ENCODE assay signal across 8 cellular contexts in genomic region chr3:47475570-47476329, GRCh38. TPM values are rescaled to one million over a fixed set of nuclear protein-coding genes. Genes with fewer than 3 reads are reported as not detected.
DNase-seq lines count a peak whose midpoint lies in the region; ATAC-seq, FAIRE-seq and TF ChIP-seq lines count a peak whose summit lies in the region.

Gene SCAP, minus strand, starts transcription at chr3:47475941. Its CDS starts 32,948 bp downstream, at chr3:47442993.

- ATAC-seq in GM18499 (IDR thresholded peaks at IDR 0.05; ENCODE audit: insufficient read depth, unreplicated experiment) (peak; percentile 83), HG02870 (IDR thresholded peaks at IDR 0.05; ENCODE audit: unreplicated experiment) (peak; percentile 88)

- peak; percentile 94 for FAIRE-seq in urothelium cell line (lab: Jason Lieb, UNC)

- H3K27ac ChIP-seq in angular gyrus (ENCODE audit: low read depth, low read length) (peak within 1 kb of the TSS; percentile 93), right atrium auricular region (peak within 1 kb of the TSS; percentile 84 to 86)

- H3K4me3 ChIP-seq in right atrium auricular region = peak within 1 kb of the TSS; percentile 69 to 77

- H3K36me3 ChIP-seq in right atrium auricular region = no peaks in the 10 kb centered on the region

- peaks cover 0 to 27% of the 10 kb centered on the region in 2 donors for H3K4me1 ChIP-seq in right atrium auricular region

- no peaks in the 10 kb centered on the region for H3K27me3 ChIP-seq in right atrium auricular region

- no peaks in the 10 kb centered on the region for H3K9me3 ChIP-seq in right atrium auricular region

- peak; percentile 4 for DNase-seq in NCI-H1436 treated with DMSO at 0.1 percent for 48 hours (lab: John Stamatoyannopoulos, UW)
- peak; percentile 92 to 96 (median 94) for DNase-seq in T-helper 2 cell
- peak; percentile 94 for DNase-seq in right atrium auricular region (ENCODE audit: low spot score)
- DNase-seq in pulmonary artery endothelial cell (ENCODE audit: low read depth, low spot score) = peak; percentile 17
- DNase-seq in urothelium cell line (ENCODE audit: low spot score) = peak; percentile 97

- peak; percentile 87 to 97 for TF ChIP-seq CTCF in right atrium auricular region (IDR thresholded peaks at IDR 0.05)

RNA-seq across cellular contexts. Expression of gene SCAP, which starts in this region (rescaled TPM):
- total RNA-seq in right atrium auricular region (10 to 100 TPM; 46.5 to 57.3 TPM), pulmonary artery endothelial cell (44.4 and 69.7 TPM in 2 replicates)

Comparison
In these comparisons a context has a peak if more than half of its experiments do, and no peak if none do; other contexts are left out.
1. Peak in every context shown above with its lines: DNase-seq, ATAC-seq, H3K4me3 ChIP-seq and H3K27ac ChIP-seq.
2. DNase-seq: peak in every context shown above with its lines; median percentile 97 in urothelium cell line; 94 in T-helper 2 cell; 94 in right atrium auricular region; 17 in pulmonary artery endothelial cell; 4 in NCI-H1436 treated with DMSO at 0.1 percent for 48 hours.